Comparison of ENCODE assay signal across 1 cellular context in the genomic region with DNA sequence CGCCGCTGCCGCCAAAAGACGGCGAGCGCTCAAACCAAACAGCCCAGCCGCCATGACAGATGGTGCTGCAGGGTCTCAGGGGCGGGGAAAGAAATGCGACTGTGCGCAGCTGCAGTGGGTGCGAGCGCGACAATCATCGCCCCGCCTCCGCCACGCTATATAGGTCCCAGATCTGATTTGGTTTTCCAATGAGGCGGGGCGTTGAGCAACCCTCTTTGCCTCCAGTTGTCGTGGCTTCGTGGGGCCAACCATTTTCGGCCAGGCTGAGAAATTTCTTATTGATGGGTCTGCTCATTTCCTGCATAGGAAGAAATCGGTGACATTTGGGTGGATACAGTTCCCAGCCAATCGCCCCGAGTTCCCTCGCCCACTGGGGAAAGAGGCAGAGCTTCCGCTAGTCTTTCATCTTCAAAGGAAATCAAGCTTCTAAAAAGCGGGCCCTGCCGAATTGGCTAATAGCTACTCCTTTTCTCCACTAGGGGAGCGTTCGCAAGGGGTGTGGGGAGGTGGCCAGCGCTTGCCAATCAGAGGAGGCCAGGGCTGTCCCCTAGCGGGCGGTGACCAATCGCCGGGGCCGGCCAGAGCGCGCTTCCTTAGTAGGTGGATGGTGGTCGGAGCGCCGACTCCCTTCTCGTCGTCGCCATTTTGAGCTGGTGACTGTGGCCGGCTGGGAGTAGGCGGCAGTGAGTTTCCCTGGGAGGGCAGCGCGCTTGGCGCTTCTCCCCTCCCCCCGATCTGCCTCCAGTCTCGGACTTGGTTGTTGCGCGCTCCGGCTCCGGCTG.
TF ChIP-seq lines count a peak whose summit lies in the region.

Gene NDUFB11, minus strand, starts transcription at position 77 of the 782 bp plus-strand sequence. Its CDS starts 23 bp downstream, at position 54.
Gene RBM10, plus strand, starts transcription at position 596 of the 782 bp plus-strand sequence. CDS start 2,261 bp downstream, outside the sequence.

TF ChIP-seq in SK-N-SH treated with all-trans-retinoic acid at 6 μM for 48 hours, 23 proteins besides CTCF, POLR2A, EP300 and RAD21 (continued from another document):
- TF ChIP-seq PATZ1 (CRISPR knock-in tag; IDR thresholded peaks at IDR 0.05; ENCODE audit: borderline replicate concordance) (no peak), ZC3H10 (CRISPR knock-in tag; IDR thresholded peaks at IDR 0.05) (no peak)
TF ChIP-seq in SK-N-SH treated with all-trans-retinoic acid at 6 μM for 48 hours: peak in this region for 0.
